8 cellular contexts compared by ENCODE assay signal in the genomic region with DNA sequence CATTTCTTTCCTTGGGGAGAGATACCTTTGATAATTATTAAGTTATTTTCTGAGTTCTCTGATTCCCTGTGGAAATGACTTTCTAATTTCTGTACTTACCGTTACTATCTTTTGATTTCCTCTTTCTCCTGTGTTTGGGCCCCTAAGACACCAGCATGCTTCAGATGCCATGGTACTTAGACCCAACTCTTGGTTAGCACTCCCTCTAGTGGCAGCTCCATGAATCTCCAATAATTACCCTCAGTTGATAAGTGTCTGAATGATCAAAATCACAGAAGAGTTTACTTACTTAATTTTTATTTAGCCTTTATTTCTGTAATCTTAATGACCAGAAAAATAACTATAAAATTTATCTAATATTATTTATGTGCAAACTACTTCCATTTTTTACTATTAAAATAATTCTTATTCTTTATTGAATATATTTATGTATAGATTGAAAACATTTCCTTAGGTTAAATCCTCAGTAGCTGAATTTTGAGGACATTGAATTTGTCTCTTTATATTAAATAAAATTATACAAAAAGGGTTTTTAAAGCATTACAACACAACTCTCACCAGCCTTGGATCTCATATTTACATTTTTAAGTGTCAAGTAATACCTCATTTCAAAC.
DNase-seq lines count a peak whose midpoint lies in the region; ATAC-seq, FAIRE-seq and TF ChIP-seq lines count a peak whose summit lies in the region.

No MANE protein-coding gene starts in this region.

- DNase-seq in NCI-H1436 (lab: John Stamatoyannopoulos, UW) (peak; percentile 39), NCI-H1436 treated with DMSO at 0.1 percent for 48 hours (lab: John Stamatoyannopoulos, UW) (no peak), NCI-H82 (lab: John Stamatoyannopoulos, UW) (peak; percentile 75)
- DNase-seq in stimulated activated naive CD8-positive, alpha-beta T cell treated with anti-CD3 and anti-CD28 coated beads, Interleukin-15, Interleukin-2, amounts not matched to agents 100 U/mL and 50 U/mL, for 24 hours = peak; percentile 38

- no peaks in the 10 kb centered on the region for H3K27me3 Mint-ChIP-seq in brain

- no peak overlapping the region for H3K4me3 Mint-ChIP-seq in brain

- peaks cover 29% of the 10 kb centered on the region for H3K4me1 Mint-ChIP-seq in brain

- FAIRE-seq in islet of Langerhans (lab: Jason Lieb, UNC) = peak; percentile 90

- H3K36me3 Mint-ChIP-seq in brain = no peaks in the 10 kb centered on the region

- no peak overlapping the region for H3K27ac Mint-ChIP-seq in brain

- peak; percentile 70 to 79 for TF ChIP-seq CTCF in brain (conservative IDR thresholded peaks at IDR 0.05)

- ATAC-seq in GM19452 (IDR thresholded peaks at IDR 0.05; ENCODE audit: unreplicated experiment) = peak; percentile 92
- ATAC-seq in HG03460 (IDR thresholded peaks at IDR 0.05; ENCODE audit: unreplicated experiment) = peak; percentile 90
- ATAC-seq in stimulated activated naive CD8-positive, alpha-beta T cell treated with anti-CD3 and anti-CD28 coated beads, Interleukin-15, Interleukin-2, amounts not matched to agents 100 U/mL and 50 U/mL, for 24 hours = no peak

- no peaks in the 10 kb centered on the region for H3K9me3 Mint-ChIP-seq in brain
